6 cellular contexts compared by ENCODE assay signal in genomic region chr9:104078596-104078995, GRCh38.
"Had no signal": no experiment of that assay in that cellular context is flagged by ENCODE, and none has a peak within 500 bp of the region (broad histone marks: within the 10 kb centered on the region; RNA-seq: fewer than 3 reads in every experiment).

No MANE protein-coding gene starts in this region.

- DNase-seq: H9, HCEC 1CT, IMR-90, KG1 had no signal

- H3K4me1 Mint-ChIP-seq: GM23338, H9 had no signal

- H3K4me3 ChIP-seq: GM23338, K562 had no signal

- H3K27ac Mint-ChIP-seq: GM23338, H9 had no signal

- H3K4me3 Mint-ChIP-seq: GM23338, H9 had no signal

- ATAC-seq: GM23338, K562 had no signal
